In genomic region chr7:105926131-105926530, GRCh38 we compare ENCODE assay signal across 20 cellular contexts. TPM values are rescaled to one million over a fixed set of nuclear protein-coding genes. Genes with fewer than 3 reads are reported as not detected.
A peak's percentile ranks its signal among the peaks of the same experiment; 100 is the strongest.
DNase-seq lines count a peak whose midpoint lies in the region; ATAC-seq and TF ChIP-seq lines count a peak whose summit lies in the region.
"Had no signal": no experiment of that assay in that cellular context is flagged by ENCODE, and none has a peak within 500 bp of the region (broad histone marks: within the 10 kb centered on the region; RNA-seq: fewer than 3 reads in every experiment).

No MANE protein-coding gene starts in this region.

- CTCF ChIA-PET in CD8-positive, alpha-beta memory T cell (lab: Charles Lee) = no interaction called here

- peaks cover 5% of the 10 kb centered on the region; the same call in 1 of the 2 replicates for H3K4me1 ChIP-seq in SJCRH30
- H3K4me1 ChIP-seq in thyroid gland = peaks cover 0 to 4% of the 10 kb centered on the region in 2 donors
- H3K4me1 ChIP-seq in CD8-positive, alpha-beta memory T cell (ENCODE audit: insufficient read depth, low read length) = peaks cover 19% of the 10 kb centered on the region
- H3K4me1 ChIP-seq: BLaER1, HAP-1 had no signal

- 38 to 51% methylated on average over 3 of the region's 3 CpGs for WGBS in thyroid gland, 2 donors

- H3K4me3 ChIP-seq in SJCRH30 (no peak overlapping the region), thyroid gland (replicated peaks in 1 of 3) (no peak overlapping the region)
- no peak overlapping the region for H3K4me3 ChIP-seq in CD8-positive, alpha-beta memory T cell (ENCODE audit: low read length)
- H3K4me3 ChIP-seq: BLaER1, GM23338, HAP-1 had no signal

- H3K27ac Mint-ChIP-seq in CD8-positive, alpha-beta memory T cell = peak overlapping the region in 1 of 8 donors; percentile 58
- H3K27ac Mint-ChIP-seq: GM23338 had no signal

- H3K27me3 ChIP-seq in SJCRH30 (no peaks in the 10 kb centered on the region), thyroid gland (no peaks in the 10 kb centered on the region)
- no peaks in the 10 kb centered on the region for H3K27me3 ChIP-seq in CD8-positive, alpha-beta memory T cell (ENCODE audit: insufficient read depth, low read length, poor library complexity, severe bottlenecking)
- H3K27me3 ChIP-seq: BLaER1 had no signal

- intact Hi-C loops in left colon (cut with DNase I, micrococcal nuclease) = no loop called here
- intact Hi-C loops in thyroid gland (cut with DNase I) = no loop called here

- TF ChIP-seq POLR2A in thyroid gland (IDR thresholded peaks at IDR 0.05) = no peak

- H3K36me3 ChIP-seq in SJCRH30 = no peaks in the 10 kb centered on the region
- H3K36me3 ChIP-seq in thyroid gland = no peaks in the 10 kb centered on the region
- H3K36me3 ChIP-seq in CD8-positive, alpha-beta memory T cell (ENCODE audit: insufficient read depth, low read length) = no peaks in the 10 kb centered on the region
- H3K36me3 ChIP-seq: BLaER1, HAP-1 had no signal

- H3K27me3 Mint-ChIP-seq in CD8-positive, alpha-beta memory T cell = peaks cover 0 to 2% of the 10 kb centered on the region in 2 donors
- H3K27me3 Mint-ChIP-seq: CD4-positive, alpha-beta memory T cell had no signal

- peak; percentile 39 for DNase-seq in EH (ENCODE audit: low read depth)
- DNase-seq in SJCRH30 = peak; percentile 54 to 62
- DNase-seq in left colon = no peak
- peak; percentile 23 to 24 for DNase-seq in thyroid gland
- no peak for DNase-seq in epidermal melanocyte (ENCODE audit: insufficient read length, low spot score)
- DNase-seq in DMS 273 (lab: John Stamatoyannopoulos, UW; ENCODE audit: unreplicated experiment) = no peak
- no peak for DNase-seq in CD8-positive, alpha-beta memory T cell
- DNase-seq: Calu3; CD4-positive, alpha-beta memory T cell; KG1; NCI-H1105; NCI-H146; NCI-H2029; NCI-H2227 treated with DMSO at 0.1 percent for 48 hours; NCI-H510A; NCI-H774 had no signal

- H3K9me3 Mint-ChIP-seq in CD8-positive, alpha-beta memory T cell = peaks cover 0 to 7% (median 0%) of the 10 kb centered on the region in 5 donors

- no peak overlapping the region for H3K27ac ChIP-seq in SJCRH30
- H3K27ac ChIP-seq in thyroid gland = no peak overlapping the region
- H3K27ac ChIP-seq in CD8-positive, alpha-beta memory T cell (ENCODE audit: low read depth, low read length) = no peak overlapping the region
- H3K27ac ChIP-seq: BLaER1 had no signal

- H3K4me3 Mint-ChIP-seq in CD8-positive, alpha-beta memory T cell = no peak overlapping the region
- H3K4me3 Mint-ChIP-seq: GM23338 had no signal

- H3K4me1 Mint-ChIP-seq in CD8-positive, alpha-beta memory T cell = peaks cover 22 to 33% (median 32%) of the 10 kb centered on the region in 3 donors
- H3K4me1 Mint-ChIP-seq: GM23338 had no signal

- 0 out of 2 replicates have a peak, but pooled peaks cover 4% of the 10 kb centered on the region for H3K9me3 ChIP-seq in SJCRH30 (replicated peaks)
- no peaks in the 10 kb centered on the region for H3K9me3 ChIP-seq in thyroid gland
- H3K9me3 ChIP-seq in CD8-positive, alpha-beta memory T cell (ENCODE audit: low read length) = no peaks in the 10 kb centered on the region

- ATAC-seq in left colon = peak; percentile 31
- ATAC-seq: GM23338, Panc1 had no signal

- peaks cover 4 to 26% (median 6%) of the 10 kb centered on the region in 3 donors for H3K36me3 Mint-ChIP-seq in CD8-positive, alpha-beta memory T cell

- TF ChIP-seq CTCF in thyroid gland (IDR thresholded peaks at IDR 0.05) = no peak

- POLR2A ChIA-PET in CD8-positive, alpha-beta memory T cell (lab: Charles Lee) = interaction anchor here (0.5 kb wide), 1 partner anchor 154 kb away, joined by 3 read pairs; no protein-coding TSS in a partner anchor

RNA-seq across cellular contexts. Expression of gene CDHR3, which starts 36.9 kb away (rescaled TPM):
- 0.91 and 1.5 TPM in 2 replicates for total RNA-seq in SJCRH30 (2014; rRNA removed; shearing (Covaris generic))
- total RNA-seq in left colon (10 to 100 TPM; 10.0 to 20.3 TPM), thyroid gland (1 to 10 TPM; 5.8 to 8.6 (median 7.3) TPM)
- total RNA-seq in CD8-positive, alpha-beta memory T cell = 1 to 10 TPM in 1 of 2 experiments, under 1 TPM in 1; 0.55 to 1.4 TPM
- 1.7 TPM for polyA plus RNA-seq in CD8-positive, alpha-beta memory T cell

RNA-seq across cellular contexts. Expression of gene ATXN7L1, which starts 49.7 kb away (rescaled TPM):
- total RNA-seq in SJCRH30 (2014; rRNA removed; shearing (Covaris generic)) = 5.9 and 6.2 TPM in 2 replicates
- total RNA-seq in left colon (10 to 100 TPM; 19.6 to 22.1 TPM), thyroid gland (10 to 100 TPM; 21.8 to 24.4 (median 22.8) TPM)
- 1 to 10 TPM; 9.0 to 9.7 TPM for total RNA-seq in CD8-positive, alpha-beta memory T cell
- 18.0 TPM for polyA plus RNA-seq in CD8-positive, alpha-beta memory T cell

Comparison
In these comparisons a context has a peak if more than half of its experiments do, and no peak if none do; other contexts are left out.
1. DNase-seq: peak in EH (single experiment), SJCRH30 (2 of 2) and thyroid gland (2 of 2); none in left colon (0 of 2), epidermal melanocyte (single experiment), DMS 273 (single experiment) and CD8-positive, alpha-beta memory T cell (0 of 5).